15 cellular contexts compared by ENCODE assay signal in genomic region chr17:31825961-31826691, GRCh38. TPM values are rescaled to one million over a fixed set of nuclear protein-coding genes. Genes with fewer than 3 reads are reported as not detected.
DNase-seq lines count a peak whose midpoint lies in the region; ATAC-seq and TF ChIP-seq lines count a peak whose summit lies in the region.
"Had no signal": no experiment of that assay in that cellular context is flagged by ENCODE, and none has a peak within 500 bp of the region (broad histone marks: within the 10 kb centered on the region; RNA-seq: fewer than 3 reads in every experiment).

No MANE protein-coding gene starts in this region.

- H3K9me3 ChIP-seq in colonic mucosa: no peaks in the 10 kb centered on the region
- H3K9me3 ChIP-seq: testis had no signal

- DNase-seq in EL: peak; percentile 60
- peak; percentile 81 for DNase-seq in NCI-H2171 treated with DMSO at 0.1 percent for 48 hours (lab: John Stamatoyannopoulos, UW)
- DNase-seq in cerebellum (ENCODE audit: low spot score): peak; percentile 39
- DNase-seq in myocyte (ENCODE audit: low read depth): peak; percentile 61
- no peak for DNase-seq in activated CD8-positive, alpha-beta memory T cell treated with anti-CD3 and anti-CD28 coated beads, Interleukin-2, amount 50 U/mL, for 4 hours
- no peak for DNase-seq in colonic mucosa
- no peak for DNase-seq in activated effector memory CD4-positive, alpha-beta T cell treated with Interleukin-2 at 50 U/mL for 16 hours
- DNase-seq: activated naive CD4-positive, alpha-beta T cell treated with anti-CD3 and anti-CD28 coated beads, Interleukin-2, amount 10 ng/mL, durations not matched to agents 7 days and 5 days; CD4-positive, alpha-beta T cell; HFFc6; islet precursor cell; SHP77; testis had no signal

- no peaks in the 10 kb centered on the region for H3K4me1 ChIP-seq in colonic mucosa
- H3K4me1 ChIP-seq: testis had no signal

- H3K36me3 ChIP-seq in colonic mucosa: no peaks in the 10 kb centered on the region

- no peak overlapping the region for H3K9ac ChIP-seq in colonic mucosa (ENCODE audit: low read depth in 2 of 2, low read length in 2 of 2)

- ATAC-seq in HG02571 (IDR thresholded peaks at IDR 0.05; ENCODE audit: unreplicated experiment): no peak
- ATAC-seq: sciatic nerve had no signal

- TF ChIP-seq CTCF in colonic mucosa (IDR thresholded peaks at IDR 0.05): no peak

- H3K27me3 ChIP-seq in colonic mucosa: no peaks in the 10 kb centered on the region
- H3K27me3 ChIP-seq: testis had no signal

- intact Hi-C loops in colonic mucosa (cut with DNase I): no loop called here

- H3K4me3 ChIP-seq in colonic mucosa: no peak overlapping the region
- H3K4me3 ChIP-seq: testis had no signal

- H3K27ac ChIP-seq in colonic mucosa: no peak overlapping the region
- H3K27ac ChIP-seq: testis had no signal

RNA-seq across cellular contexts. Expression of gene COPRS, which starts 32.9 kb away (rescaled TPM):
- total RNA-seq in cerebellum (20.4 TPM), myocyte (104 and 108 TPM in 2 replicates), colonic mucosa (10 to 100 TPM; 21.5 to 30.6 TPM)
- 128 TPM for polyA plus RNA-seq in myocyte (2012)

Comparison
In these comparisons a context has a peak if more than half of its experiments do, and no peak if none do; other contexts are left out.
1. DNase-seq: peak in EL (single experiment), NCI-H2171 treated with DMSO at 0.1 percent for 48 hours (single experiment), cerebellum (single experiment) and myocyte (single experiment); none in activated CD8-positive, alpha-beta memory T cell treated with anti-CD3 and anti-CD28 coated beads, Interleukin-2, amount 50 U/mL, for 4 hours (single experiment), colonic mucosa (single experiment) and activated effector memory CD4-positive, alpha-beta T cell treated with Interleukin-2 at 50 U/mL for 16 hours (single experiment).